In genomic region chr22:39176673-39177455, GRCh38 we compare ENCODE assay signal across 12 cellular contexts. TPM values are rescaled to one million over a fixed set of nuclear protein-coding genes. Genes with fewer than 3 reads are reported as not detected.
DNase-seq lines count a peak whose midpoint lies in the region; ATAC-seq, FAIRE-seq and TF ChIP-seq lines count a peak whose summit lies in the region.
"Had no signal": no experiment of that assay in that cellular context is flagged by ENCODE, and none has a peak within 500 bp of the region (broad histone marks: within the 10 kb centered on the region; RNA-seq: fewer than 3 reads in every experiment).

No MANE protein-coding gene starts in this region.

- no peaks in the 10 kb centered on the region for H4K20me1 ChIP-seq in endothelial cell of umbilical vein (replicated peaks; ENCODE audit: control insufficient read depth, extremely low read depth, insufficient read depth, low read length)

- H3K27ac ChIP-seq in cardiac muscle cell (peak overlapping the region; percentile 64), endothelial cell of umbilical vein (ENCODE audit: insufficient read depth, low read depth, low read length) (peak overlapping the region; percentile 99), uterus (peak overlapping the region; percentile 81 to 88)

- no peaks in the 10 kb centered on the region for H3K36me3 Mint-ChIP-seq in nephron (ENCODE audit: low read depth)

- peaks cover 2% of the 10 kb centered on the region for H3K9me3 Mint-ChIP-seq in nephron

- POLR2A ChIA-PET in endothelial cell of umbilical vein (lab: Charles Lee), result interaction anchor here (2.0 kb wide), 1 partner anchor 142 kb away, joined by 7 read pairs; no protein-coding TSS in a partner anchor

- dilution Hi-C loops in endothelial cell of umbilical vein (cut with MboI; ENCODE audit: extremely low pct_ligation_motif_present, low sequenced_read_pairs), result no loop called here

- H3K4me3 Mint-ChIP-seq in nephron, result no peak overlapping the region

- TF ChIP-seq POLR2A in endothelial cell of umbilical vein (IDR thresholded peaks at IDR 0.05; ENCODE audit: low read depth, low read length) (no peak), uterus (IDR thresholded peaks at IDR 0.05) (no peak)

- no peaks in the 10 kb centered on the region for H3K27me3 ChIP-seq in cardiac muscle cell
- no peaks in the 10 kb centered on the region for H3K27me3 ChIP-seq in endothelial cell of umbilical vein (ENCODE audit: control insufficient read depth in 2 of 2, insufficient read depth in 2 of 2, low read length in 2 of 2)
- no peaks in the 10 kb centered on the region for H3K27me3 ChIP-seq in uterus

- FAIRE-seq in endothelial cell of umbilical vein (lab: Jason Lieb, UNC), result no peak
- FAIRE-seq: GM12878 had no signal

- DNase-seq in cardiac muscle cell (ENCODE audit: low read depth in 1 of 2, low spot score in 1 of 2) (no peak), Right ventricle myocardium superior (no peak), endothelial cell of umbilical vein (ENCODE audit: low read depth, low spot score) (peak; percentile 21), uterus (peak in 1 of 2 donors; percentile 36), midbrain (lab: John Stamatoyannopoulos, UW) (no peak)
- DNase-seq in stimulated activated CD4-positive, alpha-beta T cell treated with anti-CD3 and anti-CD28 coated beads, Interleukin-4, amount 100 ng/mL, for 4 hours, result no peak
- DNase-seq: effector CD4-positive, alpha-beta T cell; NCI-H1694; SIG-M5 had no signal

- H3K36me3 ChIP-seq in cardiac muscle cell (no peaks in the 10 kb centered on the region), endothelial cell of umbilical vein (ENCODE audit: control insufficient read depth in 2 of 2, extremely low read depth in 1 of 2, insufficient read depth in 2 of 2, low read length in 2 of 2) (no peaks in the 10 kb centered on the region), uterus (no peaks in the 10 kb centered on the region)

- no peaks in the 10 kb centered on the region for H3K79me2 ChIP-seq in endothelial cell of umbilical vein (ENCODE audit: control insufficient read depth, insufficient read depth, low read length)

- TF ChIP-seq CTCF in cardiac muscle cell (IDR thresholded peaks at IDR 0.05; ENCODE audit: low read depth, low read length) (no peak), endothelial cell of umbilical vein (IDR thresholded peaks at IDR 0.05; ENCODE audit: extremely low read depth in 1 of 2, insufficient read depth in 1 of 2, low read depth in 1 of 2, low read length in 2 of 2) (no peak), nephron (IDR thresholded peaks at IDR 0.05; ENCODE audit: unreplicated experiment in 3 of 3) (no peak), uterus (IDR thresholded peaks at IDR 0.05) (no peak)

- CTCF ChIA-PET in endothelial cell of umbilical vein (lab: Charles Lee), result interaction anchor here (1.2 to 1.7 kb wide), 3 partner anchors 54 to 140 kb away, joined by 3 to 5 read pairs (median 4); partner anchors contain the start of gene PDGFB

- ATAC-seq in Right ventricle myocardium superior (ENCODE audit: poor library complexity) (no peak), HG02870 (IDR thresholded peaks at IDR 0.05; ENCODE audit: unreplicated experiment) (no peak)
- ATAC-seq: GM12878 had no signal

- H3K9me1 ChIP-seq in endothelial cell of umbilical vein (replicated peaks; ENCODE audit: control insufficient read depth, extremely low read depth, insufficient read depth, low read length), result no peaks in the 10 kb centered on the region

- intact Hi-C loops in Right ventricle myocardium superior (cut with DNase I) (loop anchor here (10.0 kb wide), 1 partner anchor 348 kb away; the partner anchor contains the start of gene ATF4), endothelial cell of umbilical vein (cut with micrococcal nuclease) (loop anchor here (10.0 kb wide), 1 partner anchor 348 kb away; the partner anchor contains the start of gene ATF4), uterus (cut with DNase I; ENCODE audit: low total_unique reads) (loop anchor here (10.0 kb wide), 1 partner anchor 338 kb away; no protein-coding TSS in a partner anchor)

- peak overlapping the region; percentile 80 for H3K9ac ChIP-seq in endothelial cell of umbilical vein (replicated peaks; ENCODE audit: extremely low read depth, insufficient read depth, low read length)

- H3K4me2 ChIP-seq in endothelial cell of umbilical vein (ENCODE audit: insufficient read depth, low read length), result peak overlapping the region; percentile 12

- peaks cover 54% of the 10 kb centered on the region for H3K4me1 Mint-ChIP-seq in nephron

- TSS peak; percentile 73 for BruUV-seq in endothelial cell of umbilical vein (replicated peaks; lab: Mats Ljungman, UMichigan)

- H3K4me3 ChIP-seq in cardiac muscle cell, result no peak overlapping the region
- no peak overlapping the region for H3K4me3 ChIP-seq in endothelial cell of umbilical vein (replicated peaks in 1 of 3; ENCODE audit: insufficient read depth in 1 of 3, low read depth in 1 of 3, low read length in 3 of 3)
- H3K4me3 ChIP-seq in uterus, result no peak overlapping the region
- H3K4me3 ChIP-seq: GM12878 had no signal

- H3K27me3 Mint-ChIP-seq in nephron (ENCODE audit: low read depth), result peaks cover 12% of the 10 kb centered on the region

- H2AFZ ChIP-seq in endothelial cell of umbilical vein (ENCODE audit: low read depth, low read length), result no peak overlapping the region

- peaks cover 26% of the 10 kb centered on the region for H3K4me1 ChIP-seq in cardiac muscle cell (ENCODE audit: low read depth)
- H3K4me1 ChIP-seq in endothelial cell of umbilical vein (ENCODE audit: control insufficient read depth, extremely low read depth, insufficient read depth, low read length), result peaks cover 74% of the 10 kb centered on the region
- H3K4me1 ChIP-seq in uterus, result peaks cover 0 to 44% of the 10 kb centered on the region in 2 donors

- H3K27ac Mint-ChIP-seq in nephron, result peak overlapping the region; percentile 53 to 79 (median 78)

- no peaks in the 10 kb centered on the region for H3K9me3 ChIP-seq in cardiac muscle cell (ENCODE audit: low read depth)
- H3K9me3 ChIP-seq in endothelial cell of umbilical vein (replicated peaks; ENCODE audit: control insufficient read depth, insufficient read depth, low read length), result no peaks in the 10 kb centered on the region
- no peaks in the 10 kb centered on the region for H3K9me3 ChIP-seq in uterus

TF ChIP-seq in endothelial cell of umbilical vein, 7 proteins besides CTCF, POLR2A, EP300 and RAD21:
- TF ChIP-seq POLR2AphosphoS5 (IDR thresholded peaks at IDR 0.05; ENCODE audit: insufficient read depth, low read depth, low read length) (no peak), EZH2 (IDR thresholded peaks at IDR 0.05; ENCODE audit: borderline replicate concordance, low read depth, low read length, severe bottlenecking) (no peak), GATA2 (IDR thresholded peaks at IDR 0.05; ENCODE audit: insufficient read depth, insufficient read length, low read depth, low read length) (no peak), MAX (IDR thresholded peaks at IDR 0.05; ENCODE audit: insufficient read depth, insufficient read length) (no peak), FOS (IDR thresholded peaks at IDR 0.05; ENCODE audit: borderline replicate concordance, insufficient read depth, low read length) (no peak), MYC (IDR thresholded peaks at IDR 0.05; ENCODE audit: low read depth, low read length) (no peak), JUN (IDR thresholded peaks at IDR 0.05; ENCODE audit: borderline replicate concordance, insufficient read depth, insufficient read length, low read depth) (no peak)

RNA-seq across cellular contexts. Expression of gene CBX7, which starts 24.4 kb away (rescaled TPM):
- total RNA-seq in cardiac muscle cell (8.9 and 31.3 TPM in 2 replicates), Right ventricle myocardium superior (69.9 TPM), endothelial cell of umbilical vein (5.1 and 7.1 TPM in 2 replicates), uterus (100 to 1,000 TPM in 2 of 4 donors, 10 to 100 TPM in 2; 16.0 to 128 (median 102) TPM)
- polyA plus RNA-seq in cardiac muscle cell (10.2 and 10.9 TPM in 2 replicates), endothelial cell of umbilical vein (3.4 and 4.0 TPM in 2 replicates)
- 1.6 and 2.0 TPM in 2 replicates for polyA plus RNA-seq in endothelial cell of umbilical vein (2011; cell fraction: cytosol; rRNA removed)
- polyA plus RNA-seq in endothelial cell of umbilical vein (2011; cell fraction: nucleus; rRNA removed), result 12.0 and 13.9 TPM in 2 replicates
- polyA plus RNA-seq in endothelial cell of umbilical vein (2012), result 1.7 and 1.9 TPM in 2 replicates
- 3.9 and 6.0 TPM in 2 replicates for polyA minus RNA-seq in endothelial cell of umbilical vein
- 2.7 TPM for polyA minus RNA-seq in endothelial cell of umbilical vein (2011; cell fraction: cytosol; rRNA and poly(A)+ RNA removed)
- 6.1 and 6.7 TPM in 2 replicates for polyA minus RNA-seq in endothelial cell of umbilical vein (2011; cell fraction: nucleus; rRNA and poly(A)+ RNA removed)
